Comparison of ENCODE assay signal across 14 cellular contexts in genomic region chr3:12294885-12295580, GRCh38. TPM values are rescaled to one million over a fixed set of nuclear protein-coding genes. Genes with fewer than 3 reads are reported as not detected.
A peak's percentile ranks its signal among the peaks of the same experiment; 100 is the strongest.
DNase-seq lines count a peak whose midpoint lies in the region; ATAC-seq and TF ChIP-seq lines count a peak whose summit lies in the region.
"Had no signal": no experiment of that assay in that cellular context is flagged by ENCODE, and none has a peak within 500 bp of the region (broad histone marks: within the 10 kb centered on the region; RNA-seq: fewer than 3 reads in every experiment).

No MANE protein-coding gene starts in this region.

- H3K9me3 ChIP-seq in PC-9 (ENCODE audit: insufficient read depth, low read depth) (no peaks in the 10 kb centered on the region), WERI-Rb-1 (ENCODE audit: severe bottlenecking) (no peaks in the 10 kb centered on the region)
- H3K9me3 ChIP-seq: HAP-1 had no signal

- H3K18ac ChIP-seq in mesendoderm (ENCODE audit: low read length) = no peak overlapping the region

- H2AFZ ChIP-seq in PC-9 = no peak overlapping the region

- DNase-seq in Caki2 (ENCODE audit: low read depth) (peak; percentile 69), PC-9 (peak in 1 of 2 experiments; percentile 75), dedifferentiated amniotic fluid mesenchymal stem cell (ENCODE audit: extremely low spot score) (peak; percentile 52), mesendoderm (peak; percentile 3), WERI-Rb-1 (no peak)
- DNase-seq: activated naive CD8-positive, alpha-beta T cell treated with anti-CD3 and anti-CD28 coated beads for 36 hours; cortex of kidney; GDM1; naive B cell; retina had no signal

- H3K23ac ChIP-seq in mesendoderm (ENCODE audit: low read length) = no peak overlapping the region

- H3K9ac ChIP-seq in mesendoderm (ENCODE audit: low read length) = no peak overlapping the region

- no peak overlapping the region for H3K56ac ChIP-seq in mesendoderm (ENCODE audit: low read length)

- H3K9me2 ChIP-seq in PC-9 (ENCODE audit: insufficient read depth) = no peaks in the 10 kb centered on the region

- H3K27me3 ChIP-seq in PC-9 (ENCODE audit: insufficient read depth, low read depth) (no peaks in the 10 kb centered on the region), mesendoderm (ENCODE audit: insufficient read depth, low read length, poor library complexity) (no peaks in the 10 kb centered on the region), WERI-Rb-1 (ENCODE audit: insufficient read depth, low read depth, severe bottlenecking) (no peaks in the 10 kb centered on the region)

- H4K8ac ChIP-seq in mesendoderm (ENCODE audit: low read depth, low read length) = no peak overlapping the region

- H2BK120ac ChIP-seq in mesendoderm (ENCODE audit: low read depth, low read length) = no peak overlapping the region

- peaks cover 98% of the 10 kb centered on the region for H3K79me2 ChIP-seq in PC-9 (ENCODE audit: low read depth)
- no peaks in the 10 kb centered on the region for H3K79me2 ChIP-seq in mesendoderm (ENCODE audit: control insufficient read depth, insufficient read depth, low read length)

- POLR2A ChIA-PET in PC-9 (lab: Charles Lee; ENCODE audit: unreplicated experiment) = no interaction called here

- WGBS in mesendoderm (ENCODE audit: extremely low coverage, insufficient coverage, low lambda C conversion rate) = no CpG with 5 or more reads among the region's 6 CpGs

- no TSS peak for BruUV-seq in PC-9 (replicated peaks; lab: Mats Ljungman, UMichigan)

- peaks cover 36% of the 10 kb centered on the region for H3F3A ChIP-seq in PC-9 (ENCODE audit: insufficient read depth, low read depth)

- H3K4me1 ChIP-seq in PC-9 (replicated peaks; ENCODE audit: insufficient read depth) (peaks cover 75% of the 10 kb centered on the region), mesendoderm (ENCODE audit: control insufficient read depth, low read depth, low read length) (no peaks in the 10 kb centered on the region)

- H4K20me1 ChIP-seq in PC-9 (ENCODE audit: insufficient read depth) = peaks cover 15% of the 10 kb centered on the region; the same call in 1 of the 2 replicates

- H3K36me3 ChIP-seq in PC-9 (ENCODE audit: low read depth) (peaks cover 57% of the 10 kb centered on the region), mesendoderm (ENCODE audit: control insufficient read depth, insufficient read depth, low read length) (no peaks in the 10 kb centered on the region), WERI-Rb-1 (no peaks in the 10 kb centered on the region)
- H3K36me3 ChIP-seq: HAP-1 had no signal

- H3K27ac ChIP-seq in PC-9 (peak overlapping the region; percentile 91), mesendoderm (ENCODE audit: low read depth, low read length) (no peak overlapping the region), WERI-Rb-1 (no peak overlapping the region)

- no peaks in the 10 kb centered on the region for H3K79me1 ChIP-seq in mesendoderm (ENCODE audit: low read length)

- ATAC-seq in GM19328 (IDR thresholded peaks at IDR 0.05; ENCODE audit: unreplicated experiment) = no peak
- ATAC-seq in GM19351 (IDR thresholded peaks at IDR 0.05; ENCODE audit: unreplicated experiment) = no peak
- ATAC-seq in HG02642 (IDR thresholded peaks at IDR 0.05; ENCODE audit: poor library complexity, unreplicated experiment) = no peak

- H3K4me2 ChIP-seq in PC-9 = peak overlapping the region; percentile 99
- no peak overlapping the region for H3K4me2 ChIP-seq in mesendoderm (ENCODE audit: low read length)

- no peak overlapping the region for H4K5ac ChIP-seq in mesendoderm (ENCODE audit: low read length)

- H3K4ac ChIP-seq in mesendoderm (ENCODE audit: low read depth, low read length) = no peak overlapping the region

- TF ChIP-seq CTCF in PC-9 (conservative IDR thresholded peaks at IDR 0.05) (no peak), WERI-Rb-1 (IDR thresholded peaks at IDR 0.05; ENCODE audit: low read depth, low read length) (no peak)

- no peak overlapping the region for H2BK5ac ChIP-seq in mesendoderm (ENCODE audit: low read length)

- no peak overlapping the region for H2BK15ac ChIP-seq in mesendoderm (replicated peaks; ENCODE audit: low read depth)

- intact Hi-C loops in PC-9 (cut with micrococcal nuclease; ENCODE audit: unreplicated experiment) = loop anchor here (10.0 kb wide), 1 partner anchor 50 kb away; no protein-coding TSS in a partner anchor

- CTCF ChIA-PET in PC-9 (lab: Charles Lee) = no interaction called here

- no peak overlapping the region for H2AK5ac ChIP-seq in mesendoderm (ENCODE audit: low read length)

- H3K4me3 ChIP-seq in PC-9 (peak overlapping the region; percentile 85; the same call in 1 of the 2 replicates), mesendoderm (ENCODE audit: low read length) (no peak overlapping the region), WERI-Rb-1 (ENCODE audit: low read depth, low read length) (no peak overlapping the region)
- H3K4me3 ChIP-seq: HAP-1 had no signal

- in situ Hi-C loops in Caki2 (cut with HindIII; ENCODE audit: low pct_unique_long_range_greater_than_20kb, low sequenced_read_pairs) = no loop called here

RNA-seq across cellular contexts. Expression of gene PPARG, which starts 6.2 kb away (rescaled TPM):
- 58.3 and 63.8 TPM in 2 replicates for total RNA-seq in Caki2 (2014; rRNA removed; shearing (Covaris generic); ENCODE audit: low replicate concordance)
- 60.2 and 61.5 TPM in 2 replicates for total RNA-seq in PC-9 (2021)
- polyA plus RNA-seq in mesendoderm (2013, experiment 1 of 2) = 0.08 TPM
- 0.10 TPM for polyA plus RNA-seq in mesendoderm (2013, experiment 2 of 2)
